In the genomic region with DNA sequence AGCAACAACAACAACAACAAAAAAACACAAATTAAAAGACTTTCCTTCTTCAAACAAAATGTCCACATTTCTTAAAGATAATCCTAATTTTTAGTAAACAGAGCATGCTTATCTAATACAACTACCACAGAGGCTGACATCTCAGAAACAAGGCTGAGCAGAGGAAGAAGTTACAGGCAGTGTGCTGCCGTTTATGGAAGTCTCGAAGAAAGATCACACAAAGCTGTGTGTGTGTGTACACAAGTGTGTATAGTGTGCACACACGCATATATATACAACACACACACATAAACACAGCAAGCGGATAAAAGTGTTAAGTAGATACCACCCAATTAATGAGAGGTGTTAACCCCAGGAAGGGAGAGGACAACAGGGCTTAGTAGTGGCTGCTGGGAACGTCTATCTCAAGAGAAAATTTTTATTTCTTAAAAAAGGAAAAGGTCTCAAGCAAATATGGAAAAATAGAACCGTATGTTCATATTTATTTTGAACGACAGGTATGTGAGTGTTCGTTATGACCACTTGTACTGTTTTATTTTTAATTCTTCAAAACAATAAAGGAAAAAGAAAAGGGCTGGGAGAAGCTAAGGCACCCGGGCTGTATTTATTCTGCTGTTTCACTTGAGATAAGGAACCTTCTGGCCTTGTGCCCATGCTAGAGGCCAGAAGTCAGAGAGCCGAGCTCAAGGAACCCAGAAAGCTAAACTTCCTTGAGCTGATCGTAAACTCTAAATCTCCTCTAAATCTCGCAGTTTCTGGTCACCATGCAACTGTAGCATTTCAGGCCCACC, we compare ENCODE assay signal across 1 cellular context.
TF ChIP-seq lines count a peak whose summit lies in the region.

No MANE protein-coding gene starts in this region.

TF ChIP-seq in GM23338, 12 proteins besides CTCF, POLR2A, EP300 and RAD21 (continued from another document):
- no peak for TF ChIP-seq POLR2AphosphoS5 (IDR thresholded peaks at IDR 0.05; ENCODE audit: low read depth)
TF ChIP-seq in GM23338: peak in this region for 0.
